Comparison of ENCODE assay signal across 17 cellular contexts in the genomic region with DNA sequence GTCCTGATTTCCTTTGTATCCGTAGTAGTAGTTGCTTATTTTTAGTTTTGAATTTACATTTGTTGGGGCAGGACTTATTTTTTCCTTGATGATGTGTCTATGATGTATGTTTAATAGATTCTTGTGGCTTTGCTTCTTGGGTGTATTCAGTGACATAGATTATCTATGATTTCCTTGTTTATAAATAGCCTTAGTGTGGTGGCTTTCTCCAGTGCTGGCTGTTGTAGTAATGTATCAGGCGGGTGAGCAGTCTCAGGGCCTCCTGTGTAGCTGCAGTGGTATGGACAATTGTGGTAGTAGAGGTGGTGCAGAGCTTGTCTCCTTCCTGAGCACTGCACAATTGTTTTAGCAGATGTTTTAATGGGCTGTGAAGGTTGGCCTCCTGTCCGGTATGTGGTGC.
DNase-seq lines count a peak whose midpoint lies in the region; ATAC-seq and TF ChIP-seq lines count a peak whose summit lies in the region.
"Had no signal": no experiment of that assay in that cellular context is flagged by ENCODE, and none has a peak within 500 bp of the region (broad histone marks: within the 10 kb centered on the region; RNA-seq: fewer than 3 reads in every experiment).

No MANE protein-coding gene starts in this region.

- peak overlapping the region in 1 of 4 donors; percentile 54 for H3K4me3 Mint-ChIP-seq in CD4-positive, CD25-positive, alpha-beta regulatory T cell
- H3K4me3 Mint-ChIP-seq: WTC11 had no signal

- in situ Hi-C loops in GM23248 (cut with MboI) = no loop called here
- in situ Hi-C loops in astrocyte of the spinal cord (cut with HindIII; ENCODE audit: low sequenced_read_pairs) = no loop called here
- in situ Hi-C loops in G401 (cut with HindIII; ENCODE audit: low sequenced_read_pairs) = no loop called here

- no peak for DNase-seq in CD4-positive, CD25-positive, alpha-beta regulatory T cell
- DNase-seq in GM23248 (peak; percentile 27), astrocyte of the spinal cord (ENCODE audit: low read depth, low spot score) (peak; percentile 7), mesenchymal stem cell (peak; percentile 62), NOMO-1 treated with dmso at 0.1 percent for 144 hours (lab: John Stamatoyannopoulos, UW; ENCODE audit: unreplicated experiment) (no peak), SIG-M5 treated with dmso at 0.1 percent for 504 hours (lab: John Stamatoyannopoulos, UW; ENCODE audit: unreplicated experiment) (no peak), G401 (ENCODE audit: low spot score) (no peak)
- DNase-seq: activated T-cell treated with anti-CD3 and anti-CD28 coated beads, Interleukin-2, amount 50 U/mL, for 1 hour; body of pancreas; effector memory CD4-positive, alpha-beta T cell; GF-D8; KG1; kidney; NCI-H345; stimulated activated CD4-positive, alpha-beta T cell treated with anti-CD3 and anti-CD28 coated beads, Interleukin-4, amount 100 ng/mL, for 24 hours had no signal

- no peaks in the 10 kb centered on the region; the same call in 1 of the 2 replicates for H4K20me1 ChIP-seq in GM23248 (ENCODE audit: insufficient read depth)

- peaks cover 95% of the 10 kb centered on the region for H3K36me3 ChIP-seq in CD4-positive, CD25-positive, alpha-beta regulatory T cell (ENCODE audit: control insufficient read depth, insufficient read depth, low read length)
- H3K36me3 ChIP-seq in GM23248 (ENCODE audit: low read depth) = peaks cover 27% of the 10 kb centered on the region
- peaks cover 29 to 85% of the 10 kb centered on the region in 2 experiments for H3K36me3 ChIP-seq in mesenchymal stem cell (ENCODE audit: control insufficient read depth in 1 of 2, insufficient read depth in 2 of 2, low read depth in 1 of 2, low read length in 2 of 2)

- no peak overlapping the region for H3K23ac ChIP-seq in mesenchymal stem cell (ENCODE audit: low read length in 2 of 2)

- H3K9me3 ChIP-seq in CD4-positive, CD25-positive, alpha-beta regulatory T cell (ENCODE audit: control insufficient read depth in 2 of 2, low read length in 2 of 2) = no peaks in the 10 kb centered on the region
- no peaks in the 10 kb centered on the region for H3K9me3 ChIP-seq in GM23248 (ENCODE audit: low read depth)
- no peaks in the 10 kb centered on the region for H3K9me3 ChIP-seq in mesenchymal stem cell (ENCODE audit: control insufficient read depth, low read length)
- H3K9me3 ChIP-seq: body of pancreas had no signal

- 98 to 99% methylated on average over 3 of the region's 3 CpGs for WGBS in GM23248 (ENCODE audit: low coverage in 1 of 2, low lambda C conversion rate in 2 of 2, missing lambda C conversion rate in 2 of 2), 2 experiments
- WGBS in mesenchymal stem cell = 82% methylated on average over 3 of the region's 3 CpGs

- H3K9me3 Mint-ChIP-seq in CD4-positive, CD25-positive, alpha-beta regulatory T cell = no peaks in the 10 kb centered on the region
- H3K9me3 Mint-ChIP-seq: WTC11 had no signal

- H3K4me1 Mint-ChIP-seq in CD4-positive, CD25-positive, alpha-beta regulatory T cell = peaks cover 32 to 71% (median 50%) of the 10 kb centered on the region in 4 donors

- H3K4ac ChIP-seq in mesenchymal stem cell (ENCODE audit: low read depth in 1 of 2, low read length in 2 of 2) = no peak overlapping the region

- no peak overlapping the region for H3K4me3 ChIP-seq in CD4-positive, CD25-positive, alpha-beta regulatory T cell (ENCODE audit: low read depth, low read length)
- no peak overlapping the region for H3K4me3 ChIP-seq in GM23248
- H3K4me3 ChIP-seq in astrocyte of the spinal cord (ENCODE audit: low read depth, low read length) = no peak overlapping the region
- H3K4me3 ChIP-seq in mesenchymal stem cell (ENCODE audit: insufficient read depth in 1 of 2, low read depth in 1 of 2, low read length in 2 of 2) = no peak overlapping the region
- H3K4me3 ChIP-seq: body of pancreas, SK-N-MC had no signal

- no peak overlapping the region for H2BK120ac ChIP-seq in mesenchymal stem cell (ENCODE audit: low read depth, low read length)

- H3K9me2 ChIP-seq in GM23248 (ENCODE audit: insufficient read depth) = no peaks in the 10 kb centered on the region

- H3K79me1 ChIP-seq in mesenchymal stem cell (replicated peaks; ENCODE audit: low read length, poor library complexity, severe bottlenecking) = peaks cover 33% of the 10 kb centered on the region

- H3F3A ChIP-seq in GM23248 (ENCODE audit: insufficient read depth) = no peaks in the 10 kb centered on the region

- no peak overlapping the region for H3K27ac ChIP-seq in CD4-positive, CD25-positive, alpha-beta regulatory T cell (ENCODE audit: insufficient read depth, low read length, poor library complexity, severe bottlenecking)
- H3K27ac ChIP-seq in GM23248 (no peak overlapping the region), mesenchymal stem cell (ENCODE audit: low read length, poor library complexity, severe bottlenecking) (no peak overlapping the region)
- H3K27ac ChIP-seq: body of pancreas, SK-N-MC had no signal

- H2BK5ac ChIP-seq in mesenchymal stem cell (ENCODE audit: low read depth, low read length, poor library complexity, severe bottlenecking) = no peak overlapping the region

- no peak overlapping the region for H4K8ac ChIP-seq in mesenchymal stem cell (ENCODE audit: low read length)

- H2AK5ac ChIP-seq in mesenchymal stem cell (ENCODE audit: low read length, severe bottlenecking) = no peak overlapping the region

- no peak for TF ChIP-seq CTCF in astrocyte of the spinal cord (IDR thresholded peaks at IDR 0.05; ENCODE audit: low read depth, low read length)

- H3K4me2 ChIP-seq in GM23248 (ENCODE audit: unreplicated experiment) (no peak overlapping the region), mesenchymal stem cell (ENCODE audit: low read length, poor library complexity, severe bottlenecking) (no peak overlapping the region)

- H3K9ac ChIP-seq in GM23248 (no peak overlapping the region), mesenchymal stem cell (ENCODE audit: low read length) (no peak overlapping the region)

- no peak overlapping the region for H4K91ac ChIP-seq in mesenchymal stem cell (ENCODE audit: low read length)

- H3K4me1 ChIP-seq in CD4-positive, CD25-positive, alpha-beta regulatory T cell (ENCODE audit: control insufficient read depth, insufficient read depth, low read length, poor library complexity, severe bottlenecking) = peaks cover 4% of the 10 kb centered on the region
- no peaks in the 10 kb centered on the region for H3K4me1 ChIP-seq in GM23248 (ENCODE audit: insufficient read depth)
- peaks cover 2% of the 10 kb centered on the region for H3K4me1 ChIP-seq in mesenchymal stem cell (ENCODE audit: control insufficient read depth, insufficient read depth, low read depth, low read length)
- H3K4me1 ChIP-seq: body of pancreas had no signal

- no peak overlapping the region for H2BK12ac ChIP-seq in mesenchymal stem cell (ENCODE audit: low read length in 2 of 2)

- no peaks in the 10 kb centered on the region for H3K27me3 Mint-ChIP-seq in CD4-positive, CD25-positive, alpha-beta regulatory T cell

- H2AFZ ChIP-seq in GM23248 = no peak overlapping the region
- no peak overlapping the region for H2AFZ ChIP-seq in mesenchymal stem cell (ENCODE audit: low read depth, low read length)

- ATAC-seq in CD4-positive, CD25-positive, alpha-beta regulatory T cell (ENCODE audit: low read depth in 2 of 2) = no peak
- ATAC-seq: body of pancreas, WTC11 had no signal

- H3K27ac Mint-ChIP-seq in CD4-positive, CD25-positive, alpha-beta regulatory T cell = peak overlapping the region; percentile 39 to 79 (median 64)
- H3K27ac Mint-ChIP-seq: WTC11 had no signal

- no peaks in the 10 kb centered on the region for H3K27me3 ChIP-seq in CD4-positive, CD25-positive, alpha-beta regulatory T cell (ENCODE audit: control insufficient read depth, insufficient read depth, low read length)
- no peaks in the 10 kb centered on the region for H3K27me3 ChIP-seq in GM23248 (replicated peaks; ENCODE audit: insufficient read depth)
- no peaks in the 10 kb centered on the region for H3K27me3 ChIP-seq in mesenchymal stem cell (ENCODE audit: control insufficient read depth in 1 of 2, insufficient read depth in 1 of 2, low read length in 2 of 2)
- H3K27me3 ChIP-seq: body of pancreas had no signal

- peaks cover 53% of the 10 kb centered on the region for H3K79me2 ChIP-seq in GM23248 (ENCODE audit: insufficient read depth)

- H3K36me3 Mint-ChIP-seq in CD4-positive, CD25-positive, alpha-beta regulatory T cell = peaks cover 70% of the 10 kb centered on the region

- peak overlapping the region in 1 of 2 experiments; percentile 16 for H3K14ac ChIP-seq in mesenchymal stem cell (ENCODE audit: low read length in 2 of 2)

- no peak overlapping the region for H3K18ac ChIP-seq in mesenchymal stem cell (ENCODE audit: low read depth in 1 of 2, low read length in 2 of 2)

- H2BK15ac ChIP-seq in mesenchymal stem cell (ENCODE audit: low read depth, poor library complexity, severe bottlenecking) = no peak overlapping the region

Comparison
In these comparisons a context has a peak if more than half of its experiments do, and no peak if none do; other contexts are left out.
1. DNase-seq: peak in GM23248 (single experiment), astrocyte of the spinal cord (single experiment) and mesenchymal stem cell (single experiment); none in CD4-positive, CD25-positive, alpha-beta regulatory T cell (0 of 3), NOMO-1 treated with dmso at 0.1 percent for 144 hours (single experiment), SIG-M5 treated with dmso at 0.1 percent for 504 hours (single experiment) and G401 (single experiment).